In the genomic region with DNA sequence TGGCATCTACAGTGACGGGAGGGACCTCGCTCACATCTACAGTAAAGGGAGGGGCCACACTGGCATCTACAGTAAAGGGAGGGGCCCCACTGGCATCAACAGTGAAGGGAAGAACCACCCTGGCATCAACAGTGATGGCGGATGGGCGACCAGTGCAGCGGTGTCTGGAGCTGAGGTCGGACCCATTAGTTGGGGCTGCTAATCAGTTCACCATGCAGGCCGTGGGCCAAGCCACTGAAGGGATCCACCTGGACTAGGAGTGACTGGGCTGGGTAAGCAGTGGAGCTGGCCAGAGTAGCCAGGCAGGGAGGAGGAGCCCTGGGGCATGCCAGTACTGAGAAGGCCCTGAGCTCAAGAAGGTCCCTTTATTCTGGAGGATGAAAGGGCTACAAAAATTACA, we compare ENCODE assay signal across 7 cellular contexts. TPM values are rescaled to one million over a fixed set of nuclear protein-coding genes. Genes with fewer than 3 reads are reported as not detected.
"Had no signal": no experiment of that assay in that cellular context is flagged by ENCODE, and none has a peak within 500 bp of the region (broad histone marks: within the 10 kb centered on the region; RNA-seq: fewer than 3 reads in every experiment).

No MANE protein-coding gene starts in this region.

RNA-seq across cellular contexts. Expression of gene TMEM191B, which starts 23.4 kb away (rescaled TPM):
- total RNA-seq: GM23248, H4 had no signal

RNA-seq across cellular contexts. Expression of gene GGTLC3, which starts 33.1 kb away (rescaled TPM):
- total RNA-seq: GM23248, GM23338, H1, H4, H7, H9, HFFc6 had no signal
- polyA plus RNA-seq: GM23248, GM23338, H1 had no signal
